Comparison of ENCODE assay signal across 8 cellular contexts in the genomic region with DNA sequence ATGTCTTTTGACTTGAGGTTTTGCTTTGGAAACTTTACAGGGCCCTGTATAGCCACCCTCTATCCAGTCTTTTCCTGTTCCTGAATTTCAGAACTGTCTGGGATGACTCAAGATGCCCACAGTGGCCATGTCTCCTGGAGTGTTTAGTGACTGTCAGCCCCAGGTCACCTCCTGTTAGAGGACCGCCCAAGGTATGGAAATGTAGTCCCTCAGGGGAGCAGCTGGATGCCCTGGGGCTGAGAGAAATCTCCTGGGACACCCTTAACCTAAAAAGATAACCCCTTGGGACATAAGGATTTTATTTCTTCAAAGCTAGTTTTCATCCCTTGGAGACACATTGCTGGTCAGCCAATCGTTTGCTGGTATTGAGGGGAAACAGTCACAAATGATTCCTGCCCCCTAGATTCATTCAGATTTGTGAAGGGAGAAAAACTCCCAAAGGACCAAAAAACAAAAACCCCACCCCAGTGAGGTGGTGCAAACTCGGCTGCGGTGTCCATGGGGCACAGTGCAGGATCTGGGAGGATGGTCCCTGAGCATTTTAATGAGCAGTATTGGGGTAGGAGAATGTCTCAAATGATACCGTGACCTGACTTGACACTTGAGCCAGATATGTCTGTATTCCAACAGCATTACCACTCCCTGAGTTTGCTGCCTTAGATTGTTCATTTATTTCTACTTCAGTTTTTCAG. TPM values are rescaled to one million over a fixed set of nuclear protein-coding genes. Genes with fewer than 3 reads are reported as not detected.
DNase-seq lines count a peak whose midpoint lies in the region; ATAC-seq and TF ChIP-seq lines count a peak whose summit lies in the region.

No MANE protein-coding gene starts in this region.

- no peak for ATAC-seq in stimulated activated naive CD8-positive, alpha-beta T cell treated with anti-CD3 and anti-CD28 coated beads, Interleukin-15, Interleukin-2, amounts not matched to agents 100 U/mL and 50 U/mL, for 24 hours
- ATAC-seq in left lung (peak; percentile 3), HG03139 (IDR thresholded peaks at IDR 0.05; ENCODE audit: unreplicated experiment) (no peak)

- no peaks in the 10 kb centered on the region for H3K27me3 ChIP-seq in left lung

- H3K27me3 Mint-ChIP-seq in stimulated activated naive CD8-positive, alpha-beta T cell treated with anti-CD3 and anti-CD28 coated beads, Interleukin-15, Interleukin-2, amounts not matched to agents 100 ng/mL and 50 ng/mL, for 24 hours = no peaks in the 10 kb centered on the region
- H3K27me3 Mint-ChIP-seq in activated naive CD8-positive, alpha-beta T cell treated with anti-CD3 and anti-CD28 coated beads for 36 hours = peaks cover 3% of the 10 kb centered on the region

- H3K4me1 Mint-ChIP-seq in stimulated activated naive CD8-positive, alpha-beta T cell treated with anti-CD3 and anti-CD28 coated beads, Interleukin-15, Interleukin-2, amounts not matched to agents 100 ng/mL and 50 ng/mL, for 24 hours (ENCODE audit: low read depth) = peaks cover 86% of the 10 kb centered on the region
- peaks cover 67% of the 10 kb centered on the region for H3K4me1 Mint-ChIP-seq in activated naive CD8-positive, alpha-beta T cell treated with anti-CD3 and anti-CD28 coated beads for 36 hours

- H3K27ac ChIP-seq in left lung = peak overlapping the region; percentile 90 to 97

- peaks cover 0 to 21% of the 10 kb centered on the region in 2 donors for H3K36me3 ChIP-seq in left lung

- intact Hi-C loops in left lung (cut with DNase I) = no loop called here

- peaks cover 58% of the 10 kb centered on the region for H3K36me3 Mint-ChIP-seq in stimulated activated naive CD8-positive, alpha-beta T cell treated with anti-CD3 and anti-CD28 coated beads, Interleukin-15, Interleukin-2, amounts not matched to agents 100 ng/mL and 50 ng/mL, for 24 hours (ENCODE audit: low read depth)
- H3K36me3 Mint-ChIP-seq in activated naive CD8-positive, alpha-beta T cell treated with anti-CD3 and anti-CD28 coated beads for 36 hours = peaks cover 63% of the 10 kb centered on the region

- no peak for DNase-seq in stimulated activated naive CD8-positive, alpha-beta T cell treated with anti-CD3 and anti-CD28 coated beads, Interleukin-15, Interleukin-2, amounts not matched to agents 100 U/mL and 50 U/mL, for 24 hours
- DNase-seq in activated naive CD8-positive, alpha-beta T cell treated with anti-CD3 and anti-CD28 coated beads for 36 hours = no peak
- DNase-seq in left lung = no peak
- no peak for DNase-seq in GM13977 (ENCODE audit: low spot score)
- DNase-seq in Ammon's horn (ENCODE audit: low spot score) = no peak
- DNase-seq in middle frontal gyrus (ENCODE audit: extremely low spot score, low spot score) = no peak

- H3K9me3 Mint-ChIP-seq in stimulated activated naive CD8-positive, alpha-beta T cell treated with anti-CD3 and anti-CD28 coated beads, Interleukin-15, Interleukin-2, amounts not matched to agents 100 ng/mL and 50 ng/mL, for 24 hours = no peaks in the 10 kb centered on the region
- peaks cover 6% of the 10 kb centered on the region for H3K9me3 Mint-ChIP-seq in activated naive CD8-positive, alpha-beta T cell treated with anti-CD3 and anti-CD28 coated beads for 36 hours

- TF ChIP-seq CTCF in left lung (IDR thresholded peaks at IDR 0.05) (no peak), GM13977 (IDR thresholded peaks at IDR 0.05; ENCODE audit: extremely low read depth, insufficient read depth, missing control alignments) (no peak)

- H3K27ac Mint-ChIP-seq in stimulated activated naive CD8-positive, alpha-beta T cell treated with anti-CD3 and anti-CD28 coated beads, Interleukin-15, Interleukin-2, amounts not matched to agents 100 ng/mL and 50 ng/mL, for 24 hours = peak overlapping the region; percentile 99
- peak overlapping the region; percentile 99 for H3K27ac Mint-ChIP-seq in activated naive CD8-positive, alpha-beta T cell treated with anti-CD3 and anti-CD28 coated beads for 36 hours

- H3K4me1 ChIP-seq in left lung = peaks cover 5 to 90% of the 10 kb centered on the region in 2 donors

- H3K4me3 Mint-ChIP-seq in stimulated activated naive CD8-positive, alpha-beta T cell treated with anti-CD3 and anti-CD28 coated beads, Interleukin-15, Interleukin-2, amounts not matched to agents 100 ng/mL and 50 ng/mL, for 24 hours = peak overlapping the region; percentile 97
- peak overlapping the region; percentile 94 for H3K4me3 Mint-ChIP-seq in activated naive CD8-positive, alpha-beta T cell treated with anti-CD3 and anti-CD28 coated beads for 36 hours

- H3K9me3 ChIP-seq in left lung = no peaks in the 10 kb centered on the region

- H3K4me3 ChIP-seq in left lung = peak overlapping the region; percentile 76 to 96

- in situ Hi-C loops in GM13977 (cut with MboI; ENCODE audit: low pct_unique_long_range_greater_than_20kb, low sequenced_read_pairs, unreplicated experiment) = loop anchor here (25.0 kb wide), 2 partner anchors 163 to 913 kb away; partner anchors contain the start of gene SETD1A

RNA-seq across cellular contexts. Expression of gene ZNF267, which starts 1.7 kb away (rescaled TPM):
- 10 to 100 TPM; 82.2 to 85.6 TPM for total RNA-seq in activated naive CD8-positive, alpha-beta T cell treated with anti-CD3 and anti-CD28 coated beads for 36 hours
- total RNA-seq in left lung = 10 to 100 TPM; 14.1 to 30.8 TPM
